In the genomic region with DNA sequence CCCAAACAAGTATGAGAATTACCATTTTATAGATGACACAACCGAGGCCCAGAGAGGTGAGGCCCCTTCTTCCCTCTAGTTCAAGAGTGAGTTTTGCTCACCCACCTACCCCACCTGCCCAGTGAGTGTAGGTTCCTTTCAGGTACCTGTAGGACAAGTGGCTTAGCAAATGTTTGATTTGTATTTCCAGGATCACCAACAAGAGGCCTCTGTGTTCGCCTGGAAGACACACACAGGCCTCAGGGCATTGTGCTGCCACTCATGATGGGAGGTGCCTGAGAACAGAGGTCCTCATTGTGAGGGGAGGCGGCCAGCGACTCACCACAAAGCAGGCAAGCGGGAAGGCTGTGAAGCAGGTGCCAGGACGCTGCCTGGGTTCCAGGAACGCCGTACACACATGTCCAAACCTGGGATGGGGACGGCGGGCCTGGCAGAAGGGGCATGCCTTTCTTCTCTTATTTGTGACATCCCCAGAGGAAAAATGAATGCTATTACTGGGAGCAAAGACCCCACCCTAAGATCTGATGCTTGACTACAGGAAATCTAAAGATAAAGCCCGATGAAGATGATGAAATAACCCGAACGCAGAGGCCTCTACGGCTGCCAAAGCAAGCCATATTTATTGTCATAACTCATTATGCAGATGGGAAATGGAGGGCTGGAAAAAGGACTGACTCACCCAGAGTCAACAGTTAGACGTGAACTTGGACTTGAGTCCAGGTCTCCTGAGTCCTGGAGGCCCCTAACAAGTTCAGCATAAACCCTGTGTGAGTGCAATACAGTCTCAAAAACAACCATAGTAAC, we compare ENCODE assay signal across 8 cellular contexts.
DNase-seq lines count a peak whose midpoint lies in the region; ATAC-seq and TF ChIP-seq lines count a peak whose summit lies in the region.

No MANE protein-coding gene starts in this region.

- H3K27ac ChIP-seq in Panc1 (ENCODE audit: low read length) = peak overlapping the region; percentile 57
- peak overlapping the region; percentile 95 for H3K27ac ChIP-seq in fibroblast of lung (ENCODE audit: insufficient read depth, low read length)
- H3K27ac ChIP-seq in mesendoderm (ENCODE audit: low read depth, low read length) = no peak overlapping the region

- ATAC-seq in Panc1 = peak; percentile 69
- no peak for ATAC-seq in activated naive CD4-positive, alpha-beta T cell treated with anti-CD3 and anti-CD28 coated beads, Interleukin-2, amount 50 U/mL, for 72 hours

- no peak overlapping the region for H4K5ac ChIP-seq in mesendoderm (ENCODE audit: low read length)

- H3K27me3 Mint-ChIP-seq in HFFc6 (ENCODE audit: insufficient read depth) = peaks cover 6% of the 10 kb centered on the region

- peak overlapping the region; percentile 59 for H3K4me3 Mint-ChIP-seq in HFFc6

- no CpG with 5 or more reads among the region's 15 CpGs for WGBS in mesendoderm (ENCODE audit: extremely low coverage, insufficient coverage, low lambda C conversion rate)

- peak overlapping the region; percentile 41 for H3K9ac ChIP-seq in fibroblast of lung (ENCODE audit: insufficient read depth, low read length)
- no peak overlapping the region for H3K9ac ChIP-seq in mesendoderm (ENCODE audit: low read length)

- H3K79me2 ChIP-seq in fibroblast of lung (ENCODE audit: control insufficient read depth, insufficient read depth, low read length) (peaks cover 22% of the 10 kb centered on the region), mesendoderm (ENCODE audit: control insufficient read depth, insufficient read depth, low read length) (peaks cover 6% of the 10 kb centered on the region)

- no peak overlapping the region for H2BK120ac ChIP-seq in mesendoderm (ENCODE audit: low read depth, low read length)

- POLR2A ChIA-PET in Panc1 (lab: Charles Lee) = interaction anchor here (0.7 kb wide), 1 partner anchor 39 kb away, joined by 3 read pairs; no protein-coding TSS in a partner anchor

- peaks cover 36% of the 10 kb centered on the region for H3K79me1 ChIP-seq in mesendoderm (ENCODE audit: low read length)

- no peak overlapping the region for H2AFZ ChIP-seq in fibroblast of lung (ENCODE audit: low read length)

- H4K8ac ChIP-seq in mesendoderm (ENCODE audit: low read depth, low read length) = no peak overlapping the region

- H3K9me3 Mint-ChIP-seq in HFFc6 = no peaks in the 10 kb centered on the region
- H3K9me3 Mint-ChIP-seq in activated naive CD4-positive, alpha-beta T cell treated with anti-CD3 and anti-CD28 coated beads, Interleukin-2, amount 50 U/mL, for 72 hours = no peaks in the 10 kb centered on the region

- no peak overlapping the region for H2BK5ac ChIP-seq in mesendoderm (ENCODE audit: low read length)

- H3K27me3 ChIP-seq in Panc1 (ENCODE audit: control insufficient read depth, insufficient read depth, low read length) = no peaks in the 10 kb centered on the region
- no peaks in the 10 kb centered on the region for H3K27me3 ChIP-seq in fibroblast of lung (ENCODE audit: control insufficient read depth, insufficient read depth, low read length)
- no peaks in the 10 kb centered on the region for H3K27me3 ChIP-seq in mesendoderm (ENCODE audit: insufficient read depth, low read length, poor library complexity)

- H3K56ac ChIP-seq in mesendoderm (ENCODE audit: low read length) = no peak overlapping the region

- H3K18ac ChIP-seq in mesendoderm (ENCODE audit: low read length) = no peak overlapping the region

- H3K36me3 ChIP-seq in Panc1 (ENCODE audit: control insufficient read depth, insufficient read depth, low read length) (no peaks in the 10 kb centered on the region; the same call in none of the 2 replicates), fibroblast of lung (ENCODE audit: control insufficient read depth, insufficient read depth, low read length) (peaks cover 4% of the 10 kb centered on the region), mesendoderm (ENCODE audit: control insufficient read depth, insufficient read depth, low read length) (peaks cover 4% of the 10 kb centered on the region)

- H3K23ac ChIP-seq in mesendoderm (ENCODE audit: low read length) = no peak overlapping the region

- H3K4me3 ChIP-seq in Panc1 (ENCODE audit: low read depth in 2 of 2, low read length in 2 of 2) = no peak overlapping the region; a peak in 1 of 4 replicates
- H3K4me3 ChIP-seq in fibroblast of lung (replicated peaks in 1 of 4; ENCODE audit: control extremely low read depth in 1 of 4, insufficient read depth in 1 of 4, low read depth in 3 of 4, low read length in 4 of 4) = no peak overlapping the region
- H3K4me3 ChIP-seq in mesendoderm (ENCODE audit: low read length) = no peak overlapping the region

- in situ Hi-C loops in Panc1 (cut with HindIII; ENCODE audit: low pct_unique_long_range_greater_than_20kb, low sequenced_read_pairs) = no loop called here

- BruUV-seq in Panc1 (replicated peaks; lab: Mats Ljungman, UMichigan) = no TSS peak

- no peak overlapping the region for H3K4ac ChIP-seq in mesendoderm (ENCODE audit: low read depth, low read length)

- H3K27ac Mint-ChIP-seq in HFFc6 = peak overlapping the region; percentile 94
- peak overlapping the region in 1 of 2 donors; percentile 40 for H3K27ac Mint-ChIP-seq in activated naive CD4-positive, alpha-beta T cell treated with anti-CD3 and anti-CD28 coated beads, Interleukin-2, amount 50 U/mL, for 72 hours

- no peaks in the 10 kb centered on the region for H3K9me3 ChIP-seq in Panc1 (ENCODE audit: control insufficient read depth, insufficient read depth, low read depth, low read length)
- H3K9me3 ChIP-seq in fibroblast of lung (ENCODE audit: control insufficient read depth, insufficient read depth, low read depth, low read length) = no peaks in the 10 kb centered on the region

- CTCF ChIA-PET in Panc1 (lab: Charles Lee) = no interaction called here

- no peaks in the 10 kb centered on the region for H4K20me1 ChIP-seq in fibroblast of lung (ENCODE audit: control insufficient read depth, extremely low read depth, insufficient read depth, low read length)

- DNase-seq in HFFc6 (peak; percentile 77), Panc1 (ENCODE audit: low read depth, low spot score) (no peak), fibroblast of lung (ENCODE audit: low read depth in 2 of 2) (peak; percentile 98 to 99), posterior vena cava (ENCODE audit: low spot score) (peak; percentile 89), NCI-H2171 treated with DMSO at 0.1 percent for 48 hours (lab: John Stamatoyannopoulos, UW) (no peak), mesendoderm (no peak), retina (no peak)
- DNase-seq in activated naive CD4-positive, alpha-beta T cell treated with anti-CD3 and anti-CD28 coated beads, Interleukin-2, amount 50 U/mL, for 72 hours (ENCODE audit: low spot score in 2 of 2) = no peak

- H3K4me1 ChIP-seq in Panc1 (ENCODE audit: control insufficient read depth, insufficient read depth, low read length) = peaks cover 48% of the 10 kb centered on the region
- H3K4me1 ChIP-seq in fibroblast of lung (ENCODE audit: control insufficient read depth, extremely low read depth, insufficient read depth, low read length) = peaks cover 33% of the 10 kb centered on the region
- H3K4me1 ChIP-seq in mesendoderm (ENCODE audit: control insufficient read depth, low read depth, low read length) = no peaks in the 10 kb centered on the region

- intact Hi-C loops in Panc1 (cut with micrococcal nuclease; ENCODE audit: unreplicated experiment) (loop anchor here (5.0 kb wide), 1 partner anchor 33 kb away; no protein-coding TSS in a partner anchor), posterior vena cava (cut with DNase I) (loop anchor here in 1 of 2 donors (10.0 kb wide), 1 partner anchor 101 kb away; the partner anchor contains the start of gene SHB)

- H2BK15ac ChIP-seq in mesendoderm (replicated peaks; ENCODE audit: low read depth) = no peak overlapping the region

- H3K4me2 ChIP-seq in fibroblast of lung (ENCODE audit: extremely low read depth, insufficient read depth, low read length) = peak overlapping the region; percentile 45
- H3K4me2 ChIP-seq in mesendoderm (ENCODE audit: low read length) = no peak overlapping the region

- no peak overlapping the region for H2AK5ac ChIP-seq in mesendoderm (ENCODE audit: low read length)

- peaks cover 67% of the 10 kb centered on the region for H3K4me1 Mint-ChIP-seq in HFFc6 (ENCODE audit: low read depth)

- H3K36me3 Mint-ChIP-seq in HFFc6 (ENCODE audit: low read depth) = peaks cover 18% of the 10 kb centered on the region
- H3K36me3 Mint-ChIP-seq in activated naive CD4-positive, alpha-beta T cell treated with anti-CD3 and anti-CD28 coated beads, Interleukin-2, amount 50 U/mL, for 72 hours = no peaks in the 10 kb centered on the region

- TF ChIP-seq CTCF in HFFc6 (IDR thresholded peaks at IDR 0.05) (no peak), Panc1 (IDR thresholded peaks at IDR 0.05) (no peak), fibroblast of lung (conservative IDR thresholded peaks at IDR 0.05 in 1 of 2, IDR thresholded peaks at IDR 0.05 in 1 of 2; ENCODE audit: low read depth in 1 of 2, low read length in 2 of 2) (no peak)

Comparison
In these comparisons a context has a peak if more than half of its experiments do, and no peak if none do; other contexts are left out.
1. DNase-seq: peak in HFFc6 (single experiment), fibroblast of lung (2 of 2) and posterior vena cava (single experiment); none in Panc1 (single experiment), activated naive CD4-positive, alpha-beta T cell treated with anti-CD3 and anti-CD28 coated beads, Interleukin-2, amount 50 U/mL, for 72 hours (0 of 2), NCI-H2171 treated with DMSO at 0.1 percent for 48 hours (single experiment), mesendoderm (single experiment) and retina (single experiment).